8 cellular contexts compared by ENCODE assay signal in the genomic region with DNA sequence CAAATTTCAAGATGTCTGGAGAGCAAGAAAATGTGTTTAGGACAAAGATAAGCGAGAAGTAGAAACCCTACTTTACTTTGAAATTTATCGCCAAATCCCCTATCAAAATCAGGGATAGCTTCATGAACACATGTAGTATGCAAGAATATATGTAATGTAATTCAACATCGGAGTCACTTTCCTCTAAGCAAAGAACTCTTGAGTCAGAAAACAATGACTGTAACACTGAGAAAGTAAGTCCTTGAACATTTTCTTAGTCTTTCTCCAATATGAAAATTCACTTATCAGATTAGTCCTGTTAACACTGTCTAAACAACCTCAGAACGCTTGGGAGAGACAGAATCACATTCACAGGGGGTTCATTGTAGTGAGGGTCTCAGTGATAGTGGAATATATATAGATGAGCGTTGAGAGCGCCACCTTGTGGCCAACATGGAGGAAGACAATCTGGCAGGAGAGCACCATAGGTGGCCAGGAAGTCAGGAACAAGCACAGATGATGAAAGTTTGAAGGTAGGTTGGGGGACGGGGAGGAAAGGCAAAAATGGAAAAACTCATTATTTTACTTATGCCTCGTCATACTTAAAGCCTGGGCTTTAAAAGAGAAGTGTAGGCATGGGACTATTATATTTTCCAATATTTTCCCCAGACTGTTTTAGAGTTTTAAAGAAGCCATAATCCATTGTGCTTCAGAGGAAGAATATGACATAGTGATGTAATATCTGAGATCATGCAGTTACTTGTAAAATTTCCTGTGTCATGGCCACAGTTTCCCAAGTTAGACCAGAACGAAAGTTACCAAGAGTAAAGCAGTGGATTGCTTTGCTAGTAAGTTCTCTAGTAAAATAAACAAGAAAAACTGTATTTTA.
DNase-seq lines count a peak whose midpoint lies in the region; ATAC-seq lines count a peak whose summit lies in the region.

No MANE protein-coding gene starts in this region.

- DNase-seq in DMS 273 (lab: John Stamatoyannopoulos, UW; ENCODE audit: unreplicated experiment) (peak; percentile 89), NCI-H524 (lab: John Stamatoyannopoulos, UW) (peak; percentile 41 to 63), activated T-cell treated with anti-CD3 and anti-CD28 coated beads for 24 hours (ENCODE audit: low read depth) (peak; percentile 4), globus pallidus (ENCODE audit: low spot score) (peak; percentile 34), pulmonary artery endothelial cell (ENCODE audit: low read depth, low spot score) (peak; percentile 1), NCI-H128 (lab: John Stamatoyannopoulos, UW; ENCODE audit: unreplicated experiment) (no peak)

- ATAC-seq in GM19372 (IDR thresholded peaks at IDR 0.05; ENCODE audit: low read depth, unreplicated experiment) (peak; percentile 61), HG03378 (IDR thresholded peaks at IDR 0.05; ENCODE audit: unreplicated experiment) (peak; percentile 97)
